Comparison of ENCODE assay signal across 10 cellular contexts in genomic region chr2:197324801-197325200, GRCh38. TPM values are rescaled to one million over a fixed set of nuclear protein-coding genes. Genes with fewer than 3 reads are reported as not detected.
DNase-seq lines count a peak whose midpoint lies in the region; ATAC-seq and TF ChIP-seq lines count a peak whose summit lies in the region.
"Had no signal": no experiment of that assay in that cellular context is flagged by ENCODE, and none has a peak within 500 bp of the region (broad histone marks: within the 10 kb centered on the region; RNA-seq: fewer than 3 reads in every experiment).

No MANE protein-coding gene starts in this region.

- H3K4me1 Mint-ChIP-seq in activated CD8-positive, alpha-beta memory T cell treated with anti-CD3 and anti-CD28 coated beads, Interleukin-2, amount 10 ng/mL, durations not matched to agents 7 days and 5 days: peaks cover 63% of the 10 kb centered on the region

- CTCF ChIA-PET in activated CD8-positive, alpha-beta memory T cell treated with anti-CD3 and anti-CD28 coated beads, Interleukin-2, amount 10 ng/mL, durations not matched to agents 7 days and 5 days (lab: Charles Lee): interaction anchor here (1.7 to 2.0 kb wide), 2 partner anchors 13 to 133 kb away, joined by 4 to 7 read pairs; no protein-coding TSS in a partner anchor

- no peaks in the 10 kb centered on the region for H3K36me3 ChIP-seq in osteoblast (ENCODE audit: insufficient read depth, low read length)
- H3K36me3 ChIP-seq: colonic mucosa had no signal

- DNase-seq in activated CD8-positive, alpha-beta memory T cell treated with anti-CD3 and anti-CD28 coated beads, Interleukin-2, amount 10 ng/mL, durations not matched to agents 7 days and 5 days: no peak
- DNase-seq in activated CD8-positive, alpha-beta memory T cell treated with anti-CD3 and anti-CD28 coated beads, Interleukin-2, amount 50 U/mL, for 4 hours: no peak
- DNase-seq in osteoblast (ENCODE audit: insufficient read length, low spot score, missing footprints): peak; percentile 25
- DNase-seq in iPS-NIHi7 (ENCODE audit: extremely low spot score): no peak
- DNase-seq in activated CD8-positive, alpha-beta memory T cell treated with anti-CD3 and anti-CD28 coated beads for 24 hours: no peak
- DNase-seq: colonic mucosa, KBM-7 had no signal

- H3K4me3 ChIP-seq in osteoblast (ENCODE audit: insufficient read depth, low read length): no peak overlapping the region
- H3K4me3 ChIP-seq: colonic mucosa had no signal

- no peaks in the 10 kb centered on the region for H3K27me3 Mint-ChIP-seq in activated CD8-positive, alpha-beta memory T cell treated with anti-CD3 and anti-CD28 coated beads, Interleukin-2, amount 10 ng/mL, durations not matched to agents 7 days and 5 days

- H3K4me1 ChIP-seq in osteoblast (ENCODE audit: insufficient read depth, low read length): no peaks in the 10 kb centered on the region
- H3K4me1 ChIP-seq: colonic mucosa had no signal

- peak overlapping the region; percentile 88 for H3K27ac Mint-ChIP-seq in activated CD8-positive, alpha-beta memory T cell treated with anti-CD3 and anti-CD28 coated beads, Interleukin-2, amount 10 ng/mL, durations not matched to agents 7 days and 5 days

- peaks cover 4% of the 10 kb centered on the region for H3K36me3 Mint-ChIP-seq in activated CD8-positive, alpha-beta memory T cell treated with anti-CD3 and anti-CD28 coated beads, Interleukin-2, amount 10 ng/mL, durations not matched to agents 7 days and 5 days

- H2AFZ ChIP-seq in osteoblast (ENCODE audit: low read length): no peak overlapping the region

- no peaks in the 10 kb centered on the region for H3K9me3 ChIP-seq in osteoblast (ENCODE audit: low read depth, low read length)
- H3K9me3 ChIP-seq: colonic mucosa had no signal

- no peaks in the 10 kb centered on the region for H4K20me1 ChIP-seq in osteoblast (ENCODE audit: insufficient read depth, low read length)

- no peaks in the 10 kb centered on the region for H3K79me2 ChIP-seq in osteoblast (ENCODE audit: insufficient read depth, low read length)

- H3K27ac ChIP-seq in osteoblast (ENCODE audit: low read depth, low read length): no peak overlapping the region
- H3K27ac ChIP-seq: colonic mucosa had no signal

- peaks cover 3% of the 10 kb centered on the region for H3K9me3 Mint-ChIP-seq in activated CD8-positive, alpha-beta memory T cell treated with anti-CD3 and anti-CD28 coated beads, Interleukin-2, amount 10 ng/mL, durations not matched to agents 7 days and 5 days (ENCODE audit: low read depth)

- H3K4me3 Mint-ChIP-seq in activated CD8-positive, alpha-beta memory T cell treated with anti-CD3 and anti-CD28 coated beads, Interleukin-2, amount 10 ng/mL, durations not matched to agents 7 days and 5 days: peak overlapping the region; percentile 52

- no peak for ATAC-seq in activated CD8-positive, alpha-beta memory T cell treated with anti-CD3 and anti-CD28 coated beads, Interleukin-2, amount 10 ng/mL, durations not matched to agents 7 days and 5 days
- ATAC-seq in GM21723 (IDR thresholded peaks at IDR 0.05; ENCODE audit: unreplicated experiment) (peak; percentile 82), HG03442 (IDR thresholded peaks at IDR 0.05; ENCODE audit: unreplicated experiment) (peak; percentile 73), SK-N-SH treated with all-trans-retinoic acid at 6 μM for 48 hours (no peak)

- no peak for TF ChIP-seq CTCF in osteoblast (IDR thresholded peaks at IDR 0.05; ENCODE audit: extremely low read depth, low read depth, low read length)

- no peak overlapping the region for H3K4me2 ChIP-seq in osteoblast (ENCODE audit: insufficient read depth, low read length)

- H3K27me3 ChIP-seq in osteoblast (ENCODE audit: insufficient read depth, low read length): no peaks in the 10 kb centered on the region
- H3K27me3 ChIP-seq: colonic mucosa had no signal

TF ChIP-seq in SK-N-SH treated with all-trans-retinoic acid at 6 μM for 48 hours, 23 proteins besides CTCF, POLR2A, EP300 and RAD21:
- no peak for TF ChIP-seq TOX (CRISPR knock-in tag; IDR thresholded peaks at IDR 0.05; ENCODE audit: borderline replicate concordance)
- no peak for TF ChIP-seq PPARA (CRISPR knock-in tag; IDR thresholded peaks at IDR 0.05; ENCODE audit: borderline replicate concordance)
- TF ChIP-seq ARNTL (CRISPR knock-in tag; IDR thresholded peaks at IDR 0.05; ENCODE audit: borderline replicate concordance, low read depth): no peak
- no peak for TF ChIP-seq TCF4 (CRISPR knock-in tag; IDR thresholded peaks at IDR 0.05; ENCODE audit: borderline replicate concordance)
- TF ChIP-seq ZFP30 (CRISPR knock-in tag; IDR thresholded peaks at IDR 0.05): no peak

RNA-seq across cellular contexts. Expression of gene ANKRD44, which starts 14.2 kb away (rescaled TPM):
- total RNA-seq in activated CD8-positive, alpha-beta memory T cell treated with anti-CD3 and anti-CD28 coated beads, Interleukin-2, amount 10 ng/mL, durations not matched to agents 7 days and 5 days: 100 to 1,000 TPM; 210 to 249 TPM
- 44.5 and 56.3 TPM in 2 replicates for total RNA-seq in osteoblast

Comparison
In these comparisons a context has a peak if more than half of its experiments do, and no peak if none do; other contexts are left out.
1. ATAC-seq: peak in GM21723 (single experiment) and HG03442 (single experiment); none in activated CD8-positive, alpha-beta memory T cell treated with anti-CD3 and anti-CD28 coated beads, Interleukin-2, amount 10 ng/mL, durations not matched to agents 7 days and 5 days (single experiment) and SK-N-SH treated with all-trans-retinoic acid at 6 μM for 48 hours (single experiment).